ENCODE assay signal across 23 cellular contexts in the genomic region with DNA sequence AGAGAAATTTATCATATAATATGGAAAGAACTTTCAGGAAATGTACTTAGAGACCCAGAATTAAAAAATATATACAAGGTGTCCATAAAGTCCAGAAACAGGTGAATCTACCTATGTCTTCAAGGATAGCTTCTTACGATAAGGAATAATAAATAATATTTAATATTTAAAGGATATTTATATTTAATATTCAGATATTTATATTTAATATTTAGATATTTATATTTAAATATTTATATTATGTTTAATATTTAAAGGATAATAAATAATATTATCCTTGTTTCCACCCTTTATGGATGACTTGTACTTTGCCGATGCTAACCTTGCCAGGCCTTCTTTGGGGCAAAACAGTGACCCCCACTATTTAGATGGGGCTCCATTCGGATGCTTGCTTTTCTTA.
A peak's percentile ranks its signal among the peaks of the same experiment; 100 is the strongest.
DNase-seq lines count a peak whose midpoint lies in the region; FAIRE-seq and TF ChIP-seq lines count a peak whose summit lies in the region.
"Had no signal": no experiment of that assay in that cellular context is flagged by ENCODE, and none has a peak within 500 bp of the region (broad histone marks: within the 10 kb centered on the region; RNA-seq: fewer than 3 reads in every experiment).

No MANE protein-coding gene starts in this region.

- H3K9ac ChIP-seq in neural progenitor cell = no peak overlapping the region
- H3K9ac ChIP-seq: BLaER1 treated with 17β-estradiol and CSF1 and Interleukin-3, amounts not matched to agents 10 nM and 100 nM; GM23248 had no signal

- H3K27ac Mint-ChIP-seq in neural progenitor cell = no peak overlapping the region
- no peak overlapping the region for H3K27ac Mint-ChIP-seq in activated T-helper 2 cell treated with anti-CD3 and anti-CD28 coated beads, Interferon-gamma antibody, Interleukin-2, Interleukin-4, amounts not matched to agents 10 μg/mL and 5 μg/mL and 100 μg/mL, durations not matched to agents 14 hours and 24 hours and 36 hours
- H3K27ac Mint-ChIP-seq: CD4-positive, alpha-beta T cell; CD8-positive, alpha-beta memory T cell had no signal

- H3K27me3 ChIP-seq in neural progenitor cell = no peaks in the 10 kb centered on the region
- H3K27me3 ChIP-seq: BE2C; BLaER1 treated with 17β-estradiol and CSF1 and Interleukin-3, amounts not matched to agents 10 nM and 100 nM had no signal

- peaks cover 61% of the 10 kb centered on the region for H3K4me1 ChIP-seq in neural progenitor cell
- H3K4me1 ChIP-seq: A549 had no signal

- no peaks in the 10 kb centered on the region for H3K36me3 Mint-ChIP-seq in neural progenitor cell
- H3K36me3 Mint-ChIP-seq in activated T-helper 2 cell treated with anti-CD3 and anti-CD28 coated beads, Interferon-gamma antibody, Interleukin-2, Interleukin-4, amounts not matched to agents 10 μg/mL and 5 μg/mL and 100 μg/mL, durations not matched to agents 14 hours and 24 hours and 36 hours (ENCODE audit: low read depth) = no peaks in the 10 kb centered on the region
- H3K36me3 Mint-ChIP-seq: CD14-positive monocyte; CD8-positive, alpha-beta memory T cell had no signal

- H3K4me2 ChIP-seq in neural progenitor cell = peak overlapping the region; percentile 21
- H3K4me2 ChIP-seq: A549; BLaER1 treated with 17β-estradiol and CSF1 and Interleukin-3, amounts not matched to agents 10 nM and 100 nM had no signal

- H3K4me1 Mint-ChIP-seq in neural progenitor cell = peaks cover 50% of the 10 kb centered on the region
- H3K4me1 Mint-ChIP-seq in activated T-helper 2 cell treated with anti-CD3 and anti-CD28 coated beads, Interferon-gamma antibody, Interleukin-2, Interleukin-4, amounts not matched to agents 10 μg/mL and 5 μg/mL and 100 μg/mL, durations not matched to agents 14 hours and 24 hours and 36 hours (ENCODE audit: low read depth) = no peaks in the 10 kb centered on the region
- H3K4me1 Mint-ChIP-seq: CD8-positive, alpha-beta memory T cell had no signal

- no peaks in the 10 kb centered on the region for H3K9me3 ChIP-seq in neural progenitor cell (ENCODE audit: low read depth)
- H3K9me3 ChIP-seq: A549; BE2C; BLaER1 treated with 17β-estradiol and CSF1 and Interleukin-3, amounts not matched to agents 10 nM and 100 nM had no signal

- intact Hi-C loops in activated T-helper 2 cell treated with anti-CD3 and anti-CD28 coated beads, Interferon-gamma antibody, Interleukin-2, Interleukin-4, amounts not matched to agents 10 μg/mL and 5 μg/mL and 100 μg/mL, durations not matched to agents 14 hours and 24 hours and 36 hours (cut with micrococcal nuclease) = no loop called here

- FAIRE-seq in RCC 7860 (lab: Jason Lieb, UNC) (peak; percentile 5), frontal cortex (lab: Jason Lieb, UNC) (peak; percentile 84)
- FAIRE-seq: A549, D721Med, G401.6, GM12892, GM19239, H1 had no signal

- peaks cover 10% of the 10 kb centered on the region for H3F3A ChIP-seq in neural progenitor cell (ENCODE audit: low read depth)

- no peaks in the 10 kb centered on the region for H3K36me3 ChIP-seq in neural progenitor cell
- H3K36me3 ChIP-seq: BE2C; BLaER1 treated with 17β-estradiol and CSF1 and Interleukin-3, amounts not matched to agents 10 nM and 100 nM had no signal

- DNase-seq in RCC 7860 (ENCODE audit: low spot score) = no peak
- DNase-seq in frontal cortex (ENCODE audit: low spot score in 2 of 2) = no peak
- DNase-seq in neural progenitor cell (ENCODE audit: low spot score) = no peak
- no peak for DNase-seq in SHP77 (lab: John Stamatoyannopoulos, UW)
- no peak for DNase-seq in HPDE6-E6E7 (ENCODE audit: extremely low spot score)
- no peak for DNase-seq in HCEC 1CT
- DNase-seq in activated T-helper 2 cell treated with anti-CD3 and anti-CD28 coated beads, Interferon-gamma antibody, Interleukin-2, Interleukin-4, amounts not matched to agents 10 μg/mL and 5 μg/mL and 100 μg/mL, durations not matched to agents 14 hours and 24 hours and 36 hours (ENCODE audit: low spot score) = no peak
- DNase-seq: 8988T; ACHN; AML-193; BE2C; CD4-positive, alpha-beta T cell; CD8-positive, alpha-beta memory T cell; DMS79 had no signal

- H3K27me3 Mint-ChIP-seq in neural progenitor cell (ENCODE audit: insufficient read depth, low read depth) = peaks cover 21% of the 10 kb centered on the region
- H3K27me3 Mint-ChIP-seq in activated T-helper 2 cell treated with anti-CD3 and anti-CD28 coated beads, Interferon-gamma antibody, Interleukin-2, Interleukin-4, amounts not matched to agents 10 μg/mL and 5 μg/mL and 100 μg/mL, durations not matched to agents 14 hours and 24 hours and 36 hours (ENCODE audit: low read depth) = no peaks in the 10 kb centered on the region

- H4K20me1 ChIP-seq in neural progenitor cell (ENCODE audit: low read depth) = no peaks in the 10 kb centered on the region
- H4K20me1 ChIP-seq: BLaER1 treated with 17β-estradiol and CSF1 and Interleukin-3, amounts not matched to agents 10 nM and 100 nM had no signal

- H3K4me3 ChIP-seq in neural progenitor cell = no peak overlapping the region
- H3K4me3 ChIP-seq: A549; BLaER1 treated with 17β-estradiol and CSF1 and Interleukin-3, amounts not matched to agents 10 nM and 100 nM; GM23248 had no signal

- H3K27ac ChIP-seq in neural progenitor cell = no peak overlapping the region
- H3K27ac ChIP-seq: A549; BLaER1 treated with 17β-estradiol and CSF1 and Interleukin-3, amounts not matched to agents 10 nM and 100 nM; GM23248 had no signal

- H3K9me3 Mint-ChIP-seq in neural progenitor cell = no peaks in the 10 kb centered on the region
- no peaks in the 10 kb centered on the region for H3K9me3 Mint-ChIP-seq in activated T-helper 2 cell treated with anti-CD3 and anti-CD28 coated beads, Interferon-gamma antibody, Interleukin-2, Interleukin-4, amounts not matched to agents 10 μg/mL and 5 μg/mL and 100 μg/mL, durations not matched to agents 14 hours and 24 hours and 36 hours
- H3K9me3 Mint-ChIP-seq: CD4-positive, alpha-beta T cell had no signal

- no peak overlapping the region for H3K4me3 Mint-ChIP-seq in neural progenitor cell
- H3K4me3 Mint-ChIP-seq in activated T-helper 2 cell treated with anti-CD3 and anti-CD28 coated beads, Interferon-gamma antibody, Interleukin-2, Interleukin-4, amounts not matched to agents 10 μg/mL and 5 μg/mL and 100 μg/mL, durations not matched to agents 14 hours and 24 hours and 36 hours (ENCODE audit: low read depth) = no peak overlapping the region
- H3K4me3 Mint-ChIP-seq: CD14-positive monocyte; CD4-positive, alpha-beta T cell; CD8-positive, alpha-beta memory T cell had no signal

- H2AFZ ChIP-seq in neural progenitor cell (replicated peaks) = no peak overlapping the region
- H2AFZ ChIP-seq: GM23248 had no signal

- no peak for TF ChIP-seq CTCF in neural progenitor cell (IDR thresholded peaks at IDR 0.05)

- H3K79me2 ChIP-seq in neural progenitor cell (ENCODE audit: low read depth) = no peaks in the 10 kb centered on the region
